14 cellular contexts compared by ENCODE assay signal in the genomic region with DNA sequence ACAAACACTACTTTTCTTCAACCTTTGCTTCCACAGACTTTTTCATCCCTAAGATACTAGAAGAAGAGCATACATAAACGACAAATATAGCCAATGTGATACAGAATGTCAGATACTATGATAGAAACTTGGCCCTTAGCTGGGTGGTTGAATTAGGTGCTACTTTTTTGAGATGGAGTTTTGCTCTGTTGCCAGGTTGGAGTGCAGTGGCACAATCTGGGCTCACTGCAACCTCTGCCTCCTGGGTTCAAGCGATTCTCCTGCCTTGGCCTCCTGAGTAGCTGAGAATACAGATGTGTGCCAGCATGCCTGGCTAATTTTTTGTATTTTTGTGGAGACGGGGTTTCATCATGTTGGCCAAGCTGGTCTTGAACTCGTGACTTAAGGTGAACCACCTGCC. TPM values are rescaled to one million over a fixed set of nuclear protein-coding genes. Genes with fewer than 3 reads are reported as not detected.
DNase-seq lines count a peak whose midpoint lies in the region; ATAC-seq, FAIRE-seq and TF ChIP-seq lines count a peak whose summit lies in the region.
"Had no signal": no experiment of that assay in that cellular context is flagged by ENCODE, and none has a peak within 500 bp of the region (broad histone marks: within the 10 kb centered on the region; RNA-seq: fewer than 3 reads in every experiment).

No MANE protein-coding gene starts in this region.

- no peak for ATAC-seq in GM18867 (IDR thresholded peaks at IDR 0.05; ENCODE audit: unreplicated experiment)
- ATAC-seq: foreskin keratinocyte had no signal

- H3K9me3 Mint-ChIP-seq in activated CD4-positive, alpha-beta memory T cell treated with anti-CD3 and anti-CD28 coated beads, Interleukin-2, amount 10 ng/mL, durations not matched to agents 7 days and 5 days = no peaks in the 10 kb centered on the region

- no peak overlapping the region for H2AFZ ChIP-seq in ACC112 (ENCODE audit: low read length, unreplicated experiment)
- no peak overlapping the region for H2AFZ ChIP-seq in mammary epithelial cell (ENCODE audit: low read depth, low read length)

- H3K27ac ChIP-seq in ACC112 (ENCODE audit: low read depth, low read length) = 0 out of 2 replicates have a peak overlapping the region, but pooled peaks have one; percentile 3
- no peak overlapping the region for H3K27ac ChIP-seq in iPS-18a (ENCODE audit: low read length)
- no peak overlapping the region for H3K27ac ChIP-seq in mammary epithelial cell (ENCODE audit: insufficient read depth, low read depth, low read length)
- H3K27ac ChIP-seq in tibial nerve = no peak overlapping the region
- H3K27ac ChIP-seq: foreskin keratinocyte, right atrium auricular region had no signal

- H4K20me1 ChIP-seq in mammary epithelial cell (ENCODE audit: insufficient read depth, low read length) = peaks cover 25% of the 10 kb centered on the region

- TF ChIP-seq CTCF in mammary epithelial cell (conservative IDR thresholded peaks at IDR 0.05 in 1 of 2, IDR thresholded peaks at IDR 0.05 in 1 of 2; ENCODE audit: extremely low read depth in 1 of 2, insufficient read depth in 1 of 2, low read depth in 1 of 2, low read length in 2 of 2) (no peak), tibial nerve (IDR thresholded peaks at IDR 0.05) (no peak)

- POLR2A ChIA-PET in activated CD4-positive, alpha-beta memory T cell treated with anti-CD3 and anti-CD28 coated beads, Interleukin-2, amount 10 ng/mL, durations not matched to agents 7 days and 5 days (lab: Charles Lee) = interaction anchor here (1.0 to 3.5 kb wide), 3 partner anchors 46 to 193 kb away, joined by 3 to 37 read pairs (median 6); partner anchors contain the start of gene OGDH

- BruUV-seq in mammary epithelial cell (replicated peaks; lab: Mats Ljungman, UMichigan) = no TSS peak

- peak overlapping the region; percentile 86; the same call in 1 of the 2 replicates for H3K4me3 ChIP-seq in ACC112 (ENCODE audit: low read depth, low read length)
- peak overlapping the region; percentile 96 for H3K4me3 ChIP-seq in iPS-18a (ENCODE audit: low read length)
- H3K4me3 ChIP-seq in mammary epithelial cell (replicated peaks in 1 of 3; ENCODE audit: insufficient read depth in 1 of 3, low read depth in 2 of 3, low read length in 3 of 3) = no peak overlapping the region
- H3K4me3 ChIP-seq in tibial nerve = no peak overlapping the region
- H3K4me3 ChIP-seq: right atrium auricular region had no signal

- peaks cover 25% of the 10 kb centered on the region for H3K4me1 ChIP-seq in ACC112 (ENCODE audit: control insufficient read depth, insufficient read depth, low read length, unreplicated experiment)
- H3K4me1 ChIP-seq in iPS-18a (ENCODE audit: control insufficient read depth, low read depth, low read length) = peaks cover 4% of the 10 kb centered on the region
- H3K4me1 ChIP-seq in mammary epithelial cell (ENCODE audit: insufficient read depth, low read length) = peaks cover 35% of the 10 kb centered on the region
- H3K4me1 ChIP-seq in tibial nerve = peaks cover 0 to 34% (median 19%) of the 10 kb centered on the region in 4 donors

- H3K9ac ChIP-seq in iPS-18a (ENCODE audit: low read length) = no peak overlapping the region
- H3K9ac ChIP-seq in mammary epithelial cell (ENCODE audit: insufficient read depth, low read length) = no peak overlapping the region

- DNase-seq in GM12892 (ENCODE audit: insufficient read length) (no peak), mammary epithelial cell (no peak), LoVo (ENCODE audit: low spot score) (no peak), tibial nerve (ENCODE audit: low spot score in 2 of 2) (no peak)
- DNase-seq in activated CD4-positive, alpha-beta memory T cell treated with anti-CD3 and anti-CD28 coated beads, Interleukin-2, amount 10 ng/mL, durations not matched to agents 7 days and 5 days = no peak
- DNase-seq: dorsolateral prefrontal cortex, foreskin keratinocyte, NCI-H2029, substantia nigra had no signal

- FAIRE-seq in GM12892 (lab: Jason Lieb, UNC) = no peak
- FAIRE-seq: islet of Langerhans had no signal

- dilution Hi-C loops in mammary epithelial cell (cut with HindIII; ENCODE audit: low sequenced_read_pairs) = no loop called here

- no peak for TF ChIP-seq EP300 in tibial nerve (IDR thresholded peaks at IDR 0.05)

- H3K36me3 Mint-ChIP-seq in activated CD4-positive, alpha-beta memory T cell treated with anti-CD3 and anti-CD28 coated beads, Interleukin-2, amount 10 ng/mL, durations not matched to agents 7 days and 5 days (ENCODE audit: low read depth) = peaks cover 67% of the 10 kb centered on the region

- no peaks in the 10 kb centered on the region for H3K27me3 Mint-ChIP-seq in activated CD4-positive, alpha-beta memory T cell treated with anti-CD3 and anti-CD28 coated beads, Interleukin-2, amount 10 ng/mL, durations not matched to agents 7 days and 5 days

- H3K4me1 Mint-ChIP-seq in activated CD4-positive, alpha-beta memory T cell treated with anti-CD3 and anti-CD28 coated beads, Interleukin-2, amount 10 ng/mL, durations not matched to agents 7 days and 5 days = peaks cover 44% of the 10 kb centered on the region

- H3K79me2 ChIP-seq in ACC112 (ENCODE audit: control insufficient read depth, insufficient read depth, low read length, unreplicated experiment) (peaks cover 46% of the 10 kb centered on the region), mammary epithelial cell (ENCODE audit: insufficient read depth, low read length) (peaks cover 59% of the 10 kb centered on the region)

- WGBS in mammary epithelial cell (ENCODE audit: low coverage, missing lambda C conversion rate) = 70% methylated on average over 4 of the region's 4 CpGs
- 79 to 80% methylated on average over 4 of the region's 4 CpGs for WGBS in tibial nerve, 2 donors

- H3K36me3 ChIP-seq in ACC112 (ENCODE audit: insufficient read depth, low read length) = peaks cover 43% of the 10 kb centered on the region
- H3K36me3 ChIP-seq in iPS-18a (ENCODE audit: control insufficient read depth, low read depth, low read length) = peaks cover 63% of the 10 kb centered on the region
- H3K36me3 ChIP-seq in mammary epithelial cell (ENCODE audit: insufficient read depth, low read length) = peaks cover 39% of the 10 kb centered on the region
- H3K36me3 ChIP-seq in tibial nerve = peaks cover 8 to 58% (median 14%) of the 10 kb centered on the region in 3 donors

- no peaks in the 10 kb centered on the region for H3K9me3 ChIP-seq in iPS-18a (ENCODE audit: control insufficient read depth, low read depth, low read length)
- H3K9me3 ChIP-seq in mammary epithelial cell (replicated peaks; ENCODE audit: insufficient read depth, low read length) = no peaks in the 10 kb centered on the region
- no peaks in the 10 kb centered on the region for H3K9me3 ChIP-seq in tibial nerve
- H3K9me3 ChIP-seq: right atrium auricular region had no signal

- CTCF ChIA-PET in activated CD4-positive, alpha-beta memory T cell treated with anti-CD3 and anti-CD28 coated beads, Interleukin-2, amount 10 ng/mL, durations not matched to agents 7 days and 5 days (lab: Charles Lee) = interaction anchor here (0.6 kb wide), 1 partner anchor 23 kb away, joined by 4 read pairs; no protein-coding TSS in a partner anchor
- CTCF ChIA-PET in mammary epithelial cell (lab: Charles Lee; ENCODE audit: low non-redundant PET) = no interaction called here

- no peak overlapping the region for H3K4me3 Mint-ChIP-seq in activated CD4-positive, alpha-beta memory T cell treated with anti-CD3 and anti-CD28 coated beads, Interleukin-2, amount 10 ng/mL, durations not matched to agents 7 days and 5 days

- peak overlapping the region; percentile 7 for H3K27ac Mint-ChIP-seq in activated CD4-positive, alpha-beta memory T cell treated with anti-CD3 and anti-CD28 coated beads, Interleukin-2, amount 10 ng/mL, durations not matched to agents 7 days and 5 days

- H3K27me3 ChIP-seq in ACC112 (ENCODE audit: insufficient read depth, low read length) (no peaks in the 10 kb centered on the region), iPS-18a (ENCODE audit: control insufficient read depth, insufficient read depth, low read length) (no peaks in the 10 kb centered on the region), mammary epithelial cell (ENCODE audit: insufficient read depth, low read length) (no peaks in the 10 kb centered on the region), tibial nerve (no peaks in the 10 kb centered on the region)
- H3K27me3 ChIP-seq: dorsolateral prefrontal cortex, foreskin keratinocyte, right atrium auricular region had no signal

- intact Hi-C loops in mammary epithelial cell (cut with micrococcal nuclease) = loop anchor here (5.0 kb wide), 3 partner anchors 73 to 337 kb away; no protein-coding TSS in a partner anchor

- H3K4me2 ChIP-seq in mammary epithelial cell (ENCODE audit: insufficient read depth, low read depth, low read length) = no peak overlapping the region

- TF ChIP-seq POLR2A in GM12892 (IDR thresholded peaks at IDR 0.05; ENCODE audit: low read depth, low read length) = 0 out of 2 replicates have a peak, but pooled peaks have one; percentile 43
- TF ChIP-seq POLR2A in tibial nerve (IDR thresholded peaks at IDR 0.05) = no peak

- in situ Hi-C loops in mammary epithelial cell (cut with MboI; ENCODE audit: low sequenced_read_pairs in 2 of 2) = no loop called here

RNA-seq across cellular contexts. Expression of gene PPIA, which starts 3.5 kb away (rescaled TPM):
- 3,328 TPM for polyA plus RNA-seq in GM12892 (2012; ENCODE audit: missing spikeins)
- total RNA-seq in activated CD4-positive, alpha-beta memory T cell treated with anti-CD3 and anti-CD28 coated beads, Interleukin-2, amount 10 ng/mL, durations not matched to agents 7 days and 5 days = 1,000 to 10,000 TPM; 2,032 to 2,102 TPM
- total RNA-seq in mammary epithelial cell (1,000 to 10,000 TPM; 1,812 to 2,252 TPM), tibial nerve (1,000 to 10,000 TPM in 2 of 4 donors, 100 to 1,000 TPM in 2; 803 to 1,127 (median 967) TPM)
- 7,269 TPM for polyA plus RNA-seq in mammary epithelial cell
- polyA minus RNA-seq in mammary epithelial cell = 2,221 TPM

RNA-seq across cellular contexts. Expression of gene H2AZ2, which starts 47.9 kb away (rescaled TPM):
- polyA plus RNA-seq in GM12892 (2012; ENCODE audit: missing spikeins) = 149 TPM
- 100 to 1,000 TPM; 322 to 330 TPM for total RNA-seq in activated CD4-positive, alpha-beta memory T cell treated with anti-CD3 and anti-CD28 coated beads, Interleukin-2, amount 10 ng/mL, durations not matched to agents 7 days and 5 days
- total RNA-seq in mammary epithelial cell = 100 to 1,000 TPM in 1 of 2 donors, 10 to 100 TPM in 1; 48.3 to 116 TPM
- 142 TPM for polyA plus RNA-seq in mammary epithelial cell
- 91.6 TPM for polyA minus RNA-seq in mammary epithelial cell
- 100 to 1,000 TPM in 3 of 4 donors, 10 to 100 TPM in 1; 97.5 to 136 (median 126) TPM for total RNA-seq in tibial nerve

RNA-seq across cellular contexts. Expression of gene ZMIZ2, which starts 51.3 kb away (rescaled TPM):
- 56.1 TPM for polyA plus RNA-seq in GM12892 (2012; ENCODE audit: missing spikeins)
- 10 to 100 TPM; 85.2 to 91.4 TPM for total RNA-seq in activated CD4-positive, alpha-beta memory T cell treated with anti-CD3 and anti-CD28 coated beads, Interleukin-2, amount 10 ng/mL, durations not matched to agents 7 days and 5 days
- total RNA-seq in mammary epithelial cell (10 to 100 TPM in 1 of 2 donors, 1 to 10 TPM in 1; 8.0 to 55.6 TPM), tibial nerve (10 to 100 TPM; 24.7 to 48.9 (median 32.7) TPM)
- 6.0 TPM for polyA plus RNA-seq in mammary epithelial cell
- 5.7 TPM for polyA minus RNA-seq in mammary epithelial cell

Comparison
In these comparisons a context has a peak if more than half of its experiments do, and no peak if none do; other contexts are left out.
1. H3K4me3 ChIP-seq: peak in ACC112 (single experiment) and iPS-18a (single experiment); none in mammary epithelial cell (0 of 3) and tibial nerve (0 of 4).